In genomic region chrX:107630031-107630689, GRCh38 we compare ENCODE assay signal across 7 cellular contexts. TPM values are rescaled to one million over a fixed set of nuclear protein-coding genes. Genes with fewer than 3 reads are reported as not detected.
A peak's percentile ranks its signal among the peaks of the same experiment; 100 is the strongest.
DNase-seq lines count a peak whose midpoint lies in the region; ATAC-seq and TF ChIP-seq lines count a peak whose summit lies in the region.

No MANE protein-coding gene starts in this region.

- intact Hi-C loops in left lung (cut with DNase I): no loop called here

- H3F3A ChIP-seq in DOHH2 (ENCODE audit: control insufficient read depth, insufficient read depth): no peaks in the 10 kb centered on the region

- H3K27ac ChIP-seq in DOHH2 (ENCODE audit: low read depth, low read length): no peak overlapping the region
- no peak overlapping the region for H3K27ac ChIP-seq in brain microvascular endothelial cell
- no peak overlapping the region for H3K27ac ChIP-seq in left lung

- no peak overlapping the region for H3K27ac Mint-ChIP-seq in nephron

- H3K4me1 Mint-ChIP-seq in nephron: peaks cover 18% of the 10 kb centered on the region

- peaks cover 32% of the 10 kb centered on the region for H3K4me1 ChIP-seq in DOHH2 (ENCODE audit: control insufficient read depth, low read length)
- H3K4me1 ChIP-seq in left lung: peaks cover 0 to 4% of the 10 kb centered on the region in 2 donors

- H3K4me3 ChIP-seq in DOHH2 (ENCODE audit: low read length) (peak overlapping the region; percentile 95), LNCaP clone FGC (ENCODE audit: low read depth, low read length) (peak overlapping the region; percentile 83), brain microvascular endothelial cell (ENCODE audit: low read depth, low read length) (peak overlapping the region; percentile 76), left lung (peak overlapping the region in 1 of 2 donors; percentile 59)

- ATAC-seq in HG03432 (IDR thresholded peaks at IDR 0.05; ENCODE audit: unreplicated experiment) (no peak), left lung (no peak)

- peaks cover 10% of the 10 kb centered on the region for H3K36me3 ChIP-seq in DOHH2 (ENCODE audit: control insufficient read depth, low read length)
- no peaks in the 10 kb centered on the region for H3K36me3 ChIP-seq in brain microvascular endothelial cell (replicated peaks)
- no peaks in the 10 kb centered on the region for H3K36me3 ChIP-seq in left lung

- peaks cover 66% of the 10 kb centered on the region for H3K79me2 ChIP-seq in DOHH2 (ENCODE audit: control insufficient read depth, low read length)

- peaks cover 18% of the 10 kb centered on the region; the same call in 1 of the 2 replicates for H4K20me1 ChIP-seq in DOHH2 (ENCODE audit: control insufficient read depth, insufficient read depth, low read depth, low read length)

- H3K4me2 ChIP-seq in DOHH2 (ENCODE audit: low read length): peak overlapping the region; percentile 77

- in situ Hi-C loops in brain microvascular endothelial cell (cut with HindIII; ENCODE audit: low pct_ligation_motif_present, low sequenced_read_pairs): no loop called here

- H3K9me2 ChIP-seq in DOHH2 (replicated peaks; ENCODE audit: control insufficient read depth, low read length): no peaks in the 10 kb centered on the region

- H3K4me3 Mint-ChIP-seq in nephron: peak overlapping the region; percentile 97 to 98 (median 98)

- H3K36me3 Mint-ChIP-seq in nephron (ENCODE audit: low read depth): no peaks in the 10 kb centered on the region

- H3K9me3 ChIP-seq in DOHH2 (ENCODE audit: control insufficient read depth, insufficient read depth, low read length) (no peaks in the 10 kb centered on the region), left lung (no peaks in the 10 kb centered on the region)

- no peaks in the 10 kb centered on the region for H3K27me3 ChIP-seq in DOHH2 (ENCODE audit: control insufficient read depth, low read length)
- no peaks in the 10 kb centered on the region for H3K27me3 ChIP-seq in brain microvascular endothelial cell (replicated peaks)
- H3K27me3 ChIP-seq in left lung: no peaks in the 10 kb centered on the region

- no peaks in the 10 kb centered on the region for H3K27me3 Mint-ChIP-seq in nephron (ENCODE audit: low read depth)

- TF ChIP-seq CTCF in DOHH2 (IDR thresholded peaks at IDR 0.05; ENCODE audit: low read depth, low read length, poor library complexity, severe bottlenecking): no peak
- no peak for TF ChIP-seq CTCF in LNCaP clone FGC (IDR thresholded peaks at IDR 0.05; ENCODE audit: control insufficient read depth, extremely low read depth, insufficient read depth)
- TF ChIP-seq CTCF in brain microvascular endothelial cell (IDR thresholded peaks at IDR 0.05; ENCODE audit: low read depth, low read length, missing control alignments): no peak
- no peak for TF ChIP-seq CTCF in nephron (IDR thresholded peaks at IDR 0.05; ENCODE audit: unreplicated experiment in 3 of 3)
- TF ChIP-seq CTCF in left lung (IDR thresholded peaks at IDR 0.05): no peak

- DNase-seq in LNCaP clone FGC (ENCODE audit: low read depth) (no peak), brain microvascular endothelial cell (no peak), left lung (no peak), NCI-H1694 (lab: John Stamatoyannopoulos, UW) (no peak)

- H3K9me3 Mint-ChIP-seq in nephron: peaks cover 5% of the 10 kb centered on the region

RNA-seq across cellular contexts. Expression of gene PRPS1, which starts 1.9 kb away (rescaled TPM):
- 10 to 100 TPM; 29.4 to 36.2 TPM for total RNA-seq in left lung
